In genomic region chr1:63773815-63774616, GRCh38 we compare ENCODE assay signal across 8 cellular contexts. TPM values are rescaled to one million over a fixed set of nuclear protein-coding genes. Genes with fewer than 3 reads are reported as not detected.
A peak's percentile ranks its signal among the peaks of the same experiment; 100 is the strongest.
DNase-seq lines count a peak whose midpoint lies in the region; ATAC-seq, FAIRE-seq and TF ChIP-seq lines count a peak whose summit lies in the region.

Gene ROR1, plus strand, starts transcription at chr1:63774017.

- H3K4me2 ChIP-seq in GM23248 (ENCODE audit: unreplicated experiment): peak within 1 kb of the TSS; percentile 92

- H3F3A ChIP-seq in GM23248 (ENCODE audit: insufficient read depth): peaks cover 4% of the 10 kb centered on the region; the same call in 1 of the 2 replicates

- no peak for FAIRE-seq in bronchial epithelial cell (lab: Jason Lieb, UNC)

- peaks cover 12% of the 10 kb centered on the region; the same call in 1 of the 2 replicates for H3K4me1 ChIP-seq in GM23248 (ENCODE audit: insufficient read depth)
- H3K4me1 ChIP-seq in iPS-20b (ENCODE audit: insufficient read depth, low read length): peaks cover 49% of the 10 kb centered on the region
- H3K4me1 ChIP-seq in gastrocnemius medialis: peaks cover 7 to 23% of the 10 kb centered on the region in 2 donors

- peaks cover 34% of the 10 kb centered on the region for H3K79me2 ChIP-seq in GM23248 (ENCODE audit: insufficient read depth)

- no peaks in the 10 kb centered on the region for H3K9me3 ChIP-seq in GM23248 (ENCODE audit: low read depth)
- H3K9me3 ChIP-seq in iPS-20b (ENCODE audit: insufficient read depth, low read depth, low read length): no peaks in the 10 kb centered on the region
- H3K9me3 ChIP-seq in gastrocnemius medialis: no peaks in the 10 kb centered on the region

- in situ Hi-C loops in GM23248 (cut with MboI) (loop anchor here (10.0 kb wide), 1 partner anchor 471 kb away; no protein-coding TSS in a partner anchor), gastrocnemius medialis (cut with MboI; ENCODE audit: low sequenced_read_pairs in 4 of 4) (loop anchor here (5.0 to 25.0 kb wide), 4 partner anchors 361 to 371 kb away; no protein-coding TSS in a partner anchor)

- DNase-seq in DMS153 (lab: John Stamatoyannopoulos, UW): peak; percentile 71
- peak; percentile 94 for DNase-seq in GM23248
- DNase-seq in MV-4-11 (lab: John Stamatoyannopoulos, UW): peak; percentile 2
- peak in 3 of 5 donors; percentile 5 to 64 (median 13) for DNase-seq in T-helper 1 cell
- DNase-seq in bronchial epithelial cell (ENCODE audit: low read depth): peak; percentile 56
- DNase-seq in gastrocnemius medialis: peak; percentile 83 to 86
- DNase-seq in GF-D8 (lab: John Stamatoyannopoulos, UW): no peak

- ATAC-seq in gastrocnemius medialis: peak; percentile 93 to 95

- no peaks in the 10 kb centered on the region for H4K20me1 ChIP-seq in GM23248 (ENCODE audit: insufficient read depth)

- intact Hi-C loops in gastrocnemius medialis (cut with DNase I; ENCODE audit: low total_unique reads): loop anchor here (1.0 to 10.0 kb wide), 6 partner anchors 82 to 473 kb away; no protein-coding TSS in a partner anchor

- H3K4me3 ChIP-seq in GM23248: peak within 1 kb of the TSS; percentile 95
- H3K4me3 ChIP-seq in bronchial epithelial cell (ENCODE audit: low read depth, low read length): peak within 1 kb of the TSS; percentile 58
- H3K4me3 ChIP-seq in iPS-20b (ENCODE audit: low read length): peak within 1 kb of the TSS; percentile 93
- H3K4me3 ChIP-seq in gastrocnemius medialis: peak within 1 kb of the TSS; percentile 68 to 89 (median 74)

- H3K36me3 ChIP-seq in GM23248 (ENCODE audit: low read depth) (no peaks in the 10 kb centered on the region), bronchial epithelial cell (ENCODE audit: control insufficient read depth, insufficient read depth, low read length) (no peaks in the 10 kb centered on the region), iPS-20b (ENCODE audit: insufficient read depth, low read depth, low read length) (peaks cover 8% of the 10 kb centered on the region; the same call in 1 of the 2 replicates), gastrocnemius medialis (no peaks in the 10 kb centered on the region)

- 1% methylated on average over 33 to 79 of the region's 99 CpGs for WGBS in GM23248 (ENCODE audit: low coverage in 1 of 2, low lambda C conversion rate in 2 of 2, missing lambda C conversion rate in 2 of 2), 2 experiments

- H3K9ac ChIP-seq in GM23248 (peak within 1 kb of the TSS; percentile 70), iPS-20b (ENCODE audit: low read depth, low read length) (peak within 1 kb of the TSS; percentile 84)

- H3K27ac ChIP-seq in GM23248 (0 out of 2 replicates have a peak within 1 kb of the TSS, but pooled peaks have one; percentile 14), iPS-20b (ENCODE audit: low read length) (no peak within 1 kb of the TSS), gastrocnemius medialis (peak within 1 kb of the TSS; percentile 78 to 86 (median 85))

- TF ChIP-seq CTCF in bronchial epithelial cell (IDR thresholded peaks at IDR 0.05; ENCODE audit: insufficient read depth, low read length, severe bottlenecking) (peak; percentile 81), gastrocnemius medialis (IDR thresholded peaks at IDR 0.05 in 4 of 5, conservative IDR thresholded peaks at IDR 0.05 in 1 of 5) (peak; percentile 39 to 82 (median 67))

- peak; percentile 37 to 57 for TF ChIP-seq POLR2A in gastrocnemius medialis (IDR thresholded peaks at IDR 0.05)

- H2AFZ ChIP-seq in GM23248: peak within 1 kb of the TSS; percentile 85

- H3K27me3 ChIP-seq in GM23248 (replicated peaks; ENCODE audit: insufficient read depth) (no peaks in the 10 kb centered on the region), bronchial epithelial cell (ENCODE audit: control insufficient read depth, insufficient read depth, low read length) (no peaks in the 10 kb centered on the region), iPS-20b (ENCODE audit: insufficient read depth, low read length) (no peaks in the 10 kb centered on the region), gastrocnemius medialis (no peaks in the 10 kb centered on the region)

- no peaks in the 10 kb centered on the region for H3K9me2 ChIP-seq in GM23248 (ENCODE audit: insufficient read depth)

RNA-seq across cellular contexts. Expression of gene ROR1, which starts in this region (rescaled TPM):
- 12.0 and 20.9 TPM in 2 replicates for total RNA-seq in GM23248 (2014; rRNA removed; shearing (Covaris generic))
- 12.6 and 13.3 TPM in 2 replicates for polyA plus RNA-seq in GM23248 (2016; fragmentation: Nextera tagmentation; extraction: Ambion mirVana)
- total RNA-seq in bronchial epithelial cell (0.26 and 0.51 TPM in 2 replicates), gastrocnemius medialis (1 to 10 TPM; 2.5 to 4.3 (median 3.6) TPM)

Comparison
In these comparisons a context has a peak if more than half of its experiments do, and no peak if none do; other contexts are left out.
1. Peak in DNase-seq and H3K4me3 ChIP-seq in bronchial epithelial cell; RNA of the gene not detected or under 1 TPM.